7 cellular contexts compared by ENCODE assay signal in the genomic region with DNA sequence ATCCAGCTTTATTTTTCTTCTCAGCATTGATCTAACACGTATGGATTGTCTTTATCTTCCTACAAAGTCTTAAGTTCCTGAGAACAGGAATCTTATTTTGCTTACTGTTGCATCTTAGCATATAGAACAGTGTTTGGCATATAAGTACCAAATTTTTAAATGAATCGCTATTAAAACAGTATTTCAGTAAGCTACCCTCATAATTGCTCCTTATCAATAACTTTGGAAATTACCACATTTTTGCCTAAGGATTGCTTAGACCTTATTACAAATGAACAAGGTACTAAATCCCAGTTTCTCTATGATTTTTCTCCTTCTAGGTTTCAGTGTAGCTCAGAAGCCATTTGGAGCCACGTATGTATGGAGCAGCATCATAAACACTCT. TPM values are rescaled to one million over a fixed set of nuclear protein-coding genes. Genes with fewer than 3 reads are reported as not detected.
"Had no signal": no experiment of that assay in that cellular context is flagged by ENCODE, and none has a peak within 500 bp of the region (broad histone marks: within the 10 kb centered on the region; RNA-seq: fewer than 3 reads in every experiment).

No MANE protein-coding gene starts in this region.

- H3K4me2 ChIP-seq: KMS-11 had no signal

- H3K4me1 Mint-ChIP-seq: IgD-negative memory B cell had no signal

- H3K4me3 ChIP-seq: K562 had no signal

- H3K4me3 Mint-ChIP-seq: IgD-negative memory B cell had no signal

- ATAC-seq: HepG2 had no signal

- H3K27ac Mint-ChIP-seq: IgD-negative memory B cell had no signal

- H3K9me3 Mint-ChIP-seq: IgD-negative memory B cell had no signal

- DNase-seq: IMR-90, KG1 had no signal

- H3K27ac ChIP-seq: HL-60, KMS-11 had no signal

RNA-seq across cellular contexts. Expression of gene DEPDC7, which starts 9.7 kb away (rescaled TPM):
- polyA plus RNA-seq: IgD-negative memory B cell had no signal
